1 cellular context compared by ENCODE assay signal in genomic region chr9:83978992-83979811, GRCh38.
TF ChIP-seq lines count a peak whose summit lies in the region.

No MANE protein-coding gene starts in this region.

TF ChIP-seq in K562, 482 proteins besides CTCF, POLR2A, EP300 and RAD21 (continued from another document and continues in another):
- no peak for TF ChIP-seq CEBPZ (IDR thresholded peaks at IDR 0.05; ENCODE audit: borderline replicate concordance, low read depth, low read length)
- no peak for TF ChIP-seq NCOA1 (IDR thresholded peaks at IDR 0.05; ENCODE audit: low read depth)
- TF ChIP-seq AFF4 (CRISPR knock-in tag; IDR thresholded peaks at IDR 0.05): no peak
- TF ChIP-seq MNT (conservative IDR thresholded peaks at IDR 0.05): peak; percentile 80 to 86
- TF ChIP-seq NFE2L1 (tag; IDR thresholded peaks at IDR 0.05; ENCODE audit: borderline replicate concordance, low read depth): no peak
- TF ChIP-seq RFX5 (IDR thresholded peaks at IDR 0.05; ENCODE audit: low read depth, low read length): no peak
- TF ChIP-seq, protein P1, sequence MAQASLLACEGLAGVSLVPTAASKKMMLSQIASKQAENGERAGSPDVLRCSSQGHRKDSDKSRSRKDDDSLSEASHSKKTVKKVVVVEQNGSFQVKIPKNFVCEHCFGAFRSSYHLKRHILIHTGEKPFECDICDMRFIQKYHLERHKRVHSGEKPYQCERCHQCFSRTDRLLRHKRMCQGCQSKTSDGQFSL (CRISPR knock-in tag; IDR thresholded peaks at IDR 0.05): 0 out of 2 replicates have a peak, but pooled peaks have one; percentile 18
- TF ChIP-seq, protein P1 (tag; IDR thresholded peaks at IDR 0.05): no peak
- TF ChIP-seq E2F6 (IDR thresholded peaks at IDR 0.05; ENCODE audit: borderline replicate concordance in 1 of 2, extremely low read depth in 1 of 2, insufficient read depth in 1 of 2, insufficient read length in 1 of 2, low read depth in 1 of 2, low read length in 1 of 2, poor library complexity in 1 of 2, severe bottlenecking in 1 of 2): peak in 1 of 2 experiments; percentile 65
- no peak for TF ChIP-seq PURB (CRISPR knock-in tag; IDR thresholded peaks at IDR 0.05; ENCODE audit: low read depth)
- no peak for TF ChIP-seq HMG20B (CRISPR knock-in tag; IDR thresholded peaks at IDR 0.05)
- TF ChIP-seq PTBP1 (IDR thresholded peaks at IDR 0.05; ENCODE audit: low read depth, low read length): no peak
- no peak for TF ChIP-seq ZZZ3 (IDR thresholded peaks at IDR 0.05)
- no peak for TF ChIP-seq HDAC2 (IDR thresholded peaks at IDR 0.05)
- TF ChIP-seq NUFIP1 (IDR thresholded peaks at IDR 0.05; ENCODE audit: partially characterized antibody): no peak
- no peak for TF ChIP-seq MEIS2 (IDR thresholded peaks at IDR 0.05; ENCODE audit: partially characterized antibody)
- peak; percentile 54; the same call in 1 of the 2 replicates for TF ChIP-seq CREM (IDR thresholded peaks at IDR 0.05; ENCODE audit: low read depth)
- no peak for TF ChIP-seq HNRNPH1 (optimal IDR thresholded peaks at IDR 0.05; ENCODE audit: low read depth, low read length)
- no peak for TF ChIP-seq HINFP (tag; conservative IDR thresholded peaks at IDR 0.05; ENCODE audit: low read depth)
- no peak for TF ChIP-seq ETV6 (IDR thresholded peaks at IDR 0.05; ENCODE audit: borderline replicate concordance in 1 of 2, low read depth in 2 of 2, low read length in 1 of 2)
- TF ChIP-seq ETV6 (CRISPR knock-in tag; IDR thresholded peaks at IDR 0.05; ENCODE audit: borderline replicate concordance): 0 out of 2 replicates have a peak, but pooled peaks have one; percentile 26
- TF ChIP-seq ZBED1 (IDR thresholded peaks at IDR 0.05): no peak
- no peak for TF ChIP-seq ZNF695 (CRISPR knock-in tag; IDR thresholded peaks at IDR 0.05)
- no peak for TF ChIP-seq POLR2G (IDR thresholded peaks at IDR 0.05; ENCODE audit: low read depth, low read length)
- no peak for TF ChIP-seq ZNF384 (IDR thresholded peaks at IDR 0.05; ENCODE audit: low read depth, low read length)
- no peak for TF ChIP-seq SPI1 (IDR thresholded peaks at IDR 0.05; ENCODE audit: borderline replicate concordance, low read depth, low read length)
- TF ChIP-seq FOS (IDR thresholded peaks at IDR 0.05; ENCODE audit: extremely low read depth, insufficient read length): no peak
- no peak for TF ChIP-seq ZNF778 (CRISPR knock-in tag; IDR thresholded peaks at IDR 0.05)
- TF ChIP-seq TARDBP (IDR thresholded peaks at IDR 0.05): no peak
- no peak for TF ChIP-seq IRF9 (tag; IDR thresholded peaks at IDR 0.05)
- no peak for TF ChIP-seq SRSF7 (optimal IDR thresholded peaks at IDR 0.05; ENCODE audit: low read depth, low read length)
- TF ChIP-seq, protein P2, sequence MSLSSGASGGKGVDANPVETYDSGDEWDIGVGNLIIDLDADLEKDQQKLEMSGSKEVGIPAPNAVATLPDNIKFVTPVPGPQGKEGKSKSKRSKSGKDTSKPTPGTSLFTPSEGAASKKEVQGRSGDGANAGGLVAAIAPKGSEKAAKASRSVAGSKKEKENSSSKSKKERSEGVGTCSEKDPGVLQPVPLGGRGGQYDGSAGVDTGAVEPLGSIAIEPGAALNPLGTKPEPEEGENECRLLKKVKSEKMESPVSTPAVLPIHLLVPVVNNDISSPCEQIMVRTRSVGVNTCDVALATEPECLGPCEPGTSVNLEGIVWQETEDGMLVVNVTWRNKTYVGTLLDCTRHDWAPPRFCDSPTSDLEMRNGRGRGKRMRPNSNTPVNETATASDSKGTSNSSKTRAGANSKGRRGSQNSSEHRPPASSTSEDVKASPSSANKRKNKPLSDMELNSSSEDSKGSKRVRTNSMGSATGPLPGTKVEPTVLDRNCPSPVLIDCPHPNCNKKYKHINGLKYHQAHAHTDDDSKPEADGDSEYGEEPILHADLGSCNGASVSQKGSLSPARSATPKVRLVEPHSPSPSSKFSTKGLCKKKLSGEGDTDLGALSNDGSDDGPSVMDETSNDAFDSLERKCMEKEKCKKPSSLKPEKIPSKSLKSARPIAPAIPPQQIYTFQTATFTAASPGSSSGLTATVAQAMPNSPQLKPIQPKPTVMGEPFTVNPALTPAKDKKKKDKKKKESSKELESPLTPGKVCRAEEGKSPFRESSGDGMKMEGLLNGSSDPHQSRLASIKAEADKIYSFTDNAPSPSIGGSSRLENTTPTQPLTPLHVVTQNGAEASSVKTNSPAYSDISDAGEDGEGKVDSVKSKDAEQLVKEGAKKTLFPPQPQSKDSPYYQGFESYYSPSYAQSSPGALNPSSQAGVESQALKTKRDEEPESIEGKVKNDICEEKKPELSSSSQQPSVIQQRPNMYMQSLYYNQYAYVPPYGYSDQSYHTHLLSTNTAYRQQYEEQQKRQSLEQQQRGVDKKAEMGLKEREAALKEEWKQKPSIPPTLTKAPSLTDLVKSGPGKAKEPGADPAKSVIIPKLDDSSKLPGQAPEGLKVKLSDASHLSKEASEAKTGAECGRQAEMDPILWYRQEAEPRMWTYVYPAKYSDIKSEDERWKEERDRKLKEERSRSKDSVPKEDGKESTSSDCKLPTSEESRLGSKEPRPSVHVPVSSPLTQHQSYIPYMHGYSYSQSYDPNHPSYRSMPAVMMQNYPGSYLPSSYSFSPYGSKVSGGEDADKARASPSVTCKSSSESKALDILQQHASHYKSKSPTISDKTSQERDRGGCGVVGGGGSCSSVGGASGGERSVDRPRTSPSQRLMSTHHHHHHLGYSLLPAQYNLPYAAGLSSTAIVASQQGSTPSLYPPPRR (CRISPR knock-in tag; IDR thresholded peaks at IDR 0.05; ENCODE audit: borderline replicate concordance): no peak
- TF ChIP-seq, protein P3, sequence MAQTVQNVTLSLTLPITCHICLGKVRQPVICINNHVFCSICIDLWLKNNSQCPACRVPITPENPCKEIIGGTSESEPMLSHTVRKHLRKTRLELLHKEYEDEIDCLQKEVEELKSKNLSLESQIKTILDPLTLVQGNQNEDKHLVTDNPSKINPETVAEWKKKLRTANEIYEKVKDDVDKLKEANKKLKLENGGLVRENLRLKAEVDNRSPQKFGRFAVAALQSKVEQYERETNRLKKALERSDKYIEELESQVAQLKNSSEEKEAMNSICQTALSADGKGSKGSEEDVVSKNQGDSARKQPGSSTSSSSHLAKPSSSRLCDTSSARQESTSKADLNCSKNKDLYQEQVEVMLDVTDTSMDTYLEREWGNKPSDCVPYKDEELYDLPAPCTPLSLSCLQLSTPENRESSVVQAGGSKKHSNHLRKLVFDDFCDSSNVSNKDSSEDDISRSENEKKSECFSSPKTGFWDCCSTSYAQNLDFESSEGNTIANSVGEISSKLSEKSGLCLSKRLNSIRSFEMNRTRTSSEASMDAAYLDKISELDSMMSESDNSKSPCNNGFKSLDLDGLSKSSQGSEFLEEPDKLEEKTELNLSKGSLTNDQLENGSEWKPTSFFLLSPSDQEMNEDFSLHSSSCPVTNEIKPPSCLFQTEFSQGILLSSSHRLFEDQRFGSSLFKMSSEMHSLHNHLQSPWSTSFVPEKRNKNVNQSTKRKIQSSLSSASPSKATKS (CRISPR knock-in tag; IDR thresholded peaks at IDR 0.05): no peak
- TF ChIP-seq TEAD1 (CRISPR knock-in tag; IDR thresholded peaks at IDR 0.05): no peak; a peak in 1 of 4 replicates
- TF ChIP-seq CBX8 (IDR thresholded peaks at IDR 0.05; ENCODE audit: borderline replicate concordance, extremely low read depth, low read depth, low read length, poor library complexity, severe bottlenecking): no peak
- no peak for TF ChIP-seq SRSF3 (IDR thresholded peaks at IDR 0.05; ENCODE audit: insufficient read depth, low read length)
- no peak for TF ChIP-seq ELF2 (CRISPR knock-in tag; IDR thresholded peaks at IDR 0.05)
- TF ChIP-seq PKNOX1 (IDR thresholded peaks at IDR 0.05): no peak
